In genomic region chr20:3226864-3227263, GRCh38 we compare ENCODE assay signal across 25 cellular contexts.
"Had no signal": no experiment of that assay in that cellular context is flagged by ENCODE, and none has a peak within 500 bp of the region (broad histone marks: within the 10 kb centered on the region; RNA-seq: fewer than 3 reads in every experiment).

No MANE protein-coding gene starts in this region.

- H3K27ac Mint-ChIP-seq: stimulated activated memory B cell treated with anti-CD40 and anti-IgM and Interleukin-4, amounts not matched to agents 10 μg/mL and 1 μg/mL and 100 μg/mL, for 72 hours had no signal

- H3K27me3 Mint-ChIP-seq: stimulated activated memory B cell treated with anti-CD40 and anti-IgM and Interleukin-4, amounts not matched to agents 10 μg/mL and 1 μg/mL and 100 μg/mL, for 72 hours; stimulated activated naive CD8-positive, alpha-beta T cell treated with anti-CD3 and anti-CD28 coated beads, Interleukin-15, amount 100 ng/mL, for 72 hours had no signal

- FAIRE-seq: endothelial cell of umbilical vein, frontal cortex had no signal

- H3K4me1 ChIP-seq: testis, tibial nerve, upper lobe of right lung, vagina had no signal

- H3K9me3 ChIP-seq: heart left ventricle, neutrophil, psoas muscle, spleen, testis, tibial nerve, upper lobe of right lung, vagina had no signal

- DNase-seq: dermis blood vessel endothelial cell; heart left ventricle; hippocampal formation; left colon; left ventricle myocardium superior; mesenchymal stem cell; naive B cell; psoas muscle; retina; spleen; stimulated activated CD4-positive, alpha-beta T cell treated with anti-CD3 and anti-CD28 coated beads, Interleukin-15, amount 100 ng/mL, for 24 hours; stimulated activated CD4-positive, alpha-beta T cell treated with anti-CD3 and anti-CD28 coated beads, Interleukin-1b, Interleukin-23, amount 100 ng/mL, for 48 hours; stimulated activated CD4-positive, alpha-beta T cell treated with anti-CD3 and anti-CD28 coated beads, Interleukin-4, amount 100 ng/mL, for 24 hours; stimulated activated naive CD8-positive, alpha-beta T cell treated with anti-CD3 and anti-CD28 coated beads, Interleukin-15, amount 100 ng/mL, for 72 hours; testis; upper lobe of right lung had no signal

- H3K4me3 ChIP-seq: heart left ventricle, lung, psoas muscle, spleen, testis, tibial nerve, upper lobe of right lung, vagina had no signal

- H3K36me3 Mint-ChIP-seq: naive B cell had no signal

- H3K27ac ChIP-seq: heart left ventricle, neutrophil, psoas muscle, spleen, testis, tibial nerve, upper lobe of right lung, vagina had no signal

- H3K4me3 Mint-ChIP-seq: naive B cell; nephron; stimulated activated memory B cell treated with anti-CD40 and anti-IgM and Interleukin-4, amounts not matched to agents 10 μg/mL and 1 μg/mL and 100 μg/mL, for 72 hours; stimulated activated naive CD8-positive, alpha-beta T cell treated with anti-CD3 and anti-CD28 coated beads, Interleukin-15, amount 100 ng/mL, for 72 hours had no signal

- H3K9me3 Mint-ChIP-seq: naive B cell; nephron; stimulated activated memory B cell treated with anti-CD40 and anti-IgM and Interleukin-4, amounts not matched to agents 10 μg/mL and 1 μg/mL and 100 μg/mL, for 72 hours; stimulated activated naive CD8-positive, alpha-beta T cell treated with anti-CD3 and anti-CD28 coated beads, Interleukin-15, amount 100 ng/mL, for 72 hours had no signal

- ATAC-seq: heart left ventricle; left colon; left ventricle myocardium superior; psoas muscle; sciatic nerve; stimulated activated memory B cell treated with anti-CD40 and anti-IgM and Interleukin-4, amounts not matched to agents 10 μg/mL and 1 μg/mL and 100 μg/mL, for 72 hours; upper lobe of right lung had no signal

- H3K27me3 ChIP-seq: heart left ventricle, neutrophil, spleen, testis, tibial nerve, upper lobe of right lung, vagina had no signal
